ENCODE assay signal across 2 cellular contexts in the genomic region with DNA sequence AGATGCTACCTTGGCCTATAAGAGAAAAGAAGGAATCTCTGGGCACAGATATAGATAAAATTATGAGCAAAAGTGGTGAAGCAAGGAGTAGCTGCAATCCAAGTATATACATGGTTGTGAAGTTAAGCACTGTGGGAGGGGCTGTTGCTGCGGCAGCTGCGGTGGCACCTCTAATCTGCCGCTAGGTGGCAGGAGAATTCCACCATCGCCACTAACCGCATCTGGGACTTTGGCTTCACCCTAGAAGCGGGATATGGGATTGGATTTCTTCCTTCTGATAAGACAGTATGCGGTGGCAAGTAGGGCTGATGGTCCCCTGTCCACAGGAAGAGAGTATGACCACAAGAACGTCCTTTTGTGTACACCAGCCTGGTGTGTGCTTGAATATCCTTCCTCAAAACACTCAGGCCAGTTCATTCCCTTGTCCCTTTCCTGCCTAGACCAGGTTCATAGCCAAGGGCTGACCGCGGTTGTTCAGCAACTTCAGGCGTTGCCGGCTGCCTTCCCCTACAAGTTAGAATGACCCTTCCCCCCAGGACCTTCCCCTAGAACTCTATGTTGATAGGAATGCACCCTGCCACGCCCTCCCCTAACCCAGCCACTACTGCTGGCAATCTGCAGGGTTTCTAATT.
TF ChIP-seq lines count a peak whose summit lies in the region.

No MANE protein-coding gene starts in this region.

TF ChIP-seq in GM23338, 12 proteins besides CTCF, POLR2A, EP300 and RAD21 (continues in another document):
- TF ChIP-seq, protein P1, sequence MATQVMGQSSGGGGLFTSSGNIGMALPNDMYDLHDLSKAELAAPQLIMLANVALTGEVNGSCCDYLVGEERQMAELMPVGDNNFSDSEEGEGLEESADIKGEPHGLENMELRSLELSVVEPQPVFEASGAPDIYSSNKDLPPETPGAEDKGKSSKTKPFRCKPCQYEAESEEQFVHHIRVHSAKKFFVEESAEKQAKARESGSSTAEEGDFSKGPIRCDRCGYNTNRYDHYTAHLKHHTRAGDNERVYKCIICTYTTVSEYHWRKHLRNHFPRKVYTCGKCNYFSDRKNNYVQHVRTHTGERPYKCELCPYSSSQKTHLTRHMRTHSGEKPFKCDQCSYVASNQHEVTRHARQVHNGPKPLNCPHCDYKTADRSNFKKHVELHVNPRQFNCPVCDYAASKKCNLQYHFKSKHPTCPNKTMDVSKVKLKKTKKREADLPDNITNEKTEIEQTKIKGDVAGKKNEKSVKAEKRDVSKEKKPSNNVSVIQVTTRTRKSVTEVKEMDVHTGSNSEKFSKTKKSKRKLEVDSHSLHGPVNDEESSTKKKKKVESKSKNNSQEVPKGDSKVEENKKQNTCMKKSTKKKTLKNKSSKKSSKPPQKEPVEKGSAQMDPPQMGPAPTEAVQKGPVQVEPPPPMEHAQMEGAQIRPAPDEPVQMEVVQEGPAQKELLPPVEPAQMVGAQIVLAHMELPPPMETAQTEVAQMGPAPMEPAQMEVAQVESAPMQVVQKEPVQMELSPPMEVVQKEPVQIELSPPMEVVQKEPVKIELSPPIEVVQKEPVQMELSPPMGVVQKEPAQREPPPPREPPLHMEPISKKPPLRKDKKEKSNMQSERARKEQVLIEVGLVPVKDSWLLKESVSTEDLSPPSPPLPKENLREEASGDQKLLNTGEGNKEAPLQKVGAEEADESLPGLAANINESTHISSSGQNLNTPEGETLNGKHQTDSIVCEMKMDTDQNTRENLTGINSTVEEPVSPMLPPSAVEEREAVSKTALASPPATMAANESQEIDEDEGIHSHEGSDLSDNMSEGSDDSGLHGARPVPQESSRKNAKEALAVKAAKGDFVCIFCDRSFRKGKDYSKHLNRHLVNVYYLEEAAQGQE (IDR thresholded peaks at IDR 0.05; ENCODE audit: unreplicated experiment), result no peak
- TF ChIP-seq ZNF114 (CRISPR knock-in tag; IDR thresholded peaks at IDR 0.05), result no peak
- TF ChIP-seq ZNF331 (CRISPR knock-in tag; IDR thresholded peaks at IDR 0.05; ENCODE audit: low read depth), result no peak
- TF ChIP-seq EZH2 (IDR thresholded peaks at IDR 0.05; ENCODE audit: low read depth, unreplicated experiment), result no peak
- no peak for TF ChIP-seq NANOG (IDR thresholded peaks at IDR 0.05; ENCODE audit: borderline replicate concordance)
- TF ChIP-seq CREB1 (CRISPR knock-in tag; IDR thresholded peaks at IDR 0.05; ENCODE audit: low read depth), result no peak
- TF ChIP-seq EZH2phosphoT487 (IDR thresholded peaks at IDR 0.05; ENCODE audit: unreplicated experiment), result no peak
- TF ChIP-seq JUNB (IDR thresholded peaks at IDR 0.05; ENCODE audit: unreplicated experiment), result no peak
- TF ChIP-seq STAT1 (IDR thresholded peaks at IDR 0.05; ENCODE audit: unreplicated experiment), result no peak
- TF ChIP-seq POLR2AphosphoS5 (IDR thresholded peaks at IDR 0.05; ENCODE audit: low read depth), result no peak
- TF ChIP-seq, protein P2, sequence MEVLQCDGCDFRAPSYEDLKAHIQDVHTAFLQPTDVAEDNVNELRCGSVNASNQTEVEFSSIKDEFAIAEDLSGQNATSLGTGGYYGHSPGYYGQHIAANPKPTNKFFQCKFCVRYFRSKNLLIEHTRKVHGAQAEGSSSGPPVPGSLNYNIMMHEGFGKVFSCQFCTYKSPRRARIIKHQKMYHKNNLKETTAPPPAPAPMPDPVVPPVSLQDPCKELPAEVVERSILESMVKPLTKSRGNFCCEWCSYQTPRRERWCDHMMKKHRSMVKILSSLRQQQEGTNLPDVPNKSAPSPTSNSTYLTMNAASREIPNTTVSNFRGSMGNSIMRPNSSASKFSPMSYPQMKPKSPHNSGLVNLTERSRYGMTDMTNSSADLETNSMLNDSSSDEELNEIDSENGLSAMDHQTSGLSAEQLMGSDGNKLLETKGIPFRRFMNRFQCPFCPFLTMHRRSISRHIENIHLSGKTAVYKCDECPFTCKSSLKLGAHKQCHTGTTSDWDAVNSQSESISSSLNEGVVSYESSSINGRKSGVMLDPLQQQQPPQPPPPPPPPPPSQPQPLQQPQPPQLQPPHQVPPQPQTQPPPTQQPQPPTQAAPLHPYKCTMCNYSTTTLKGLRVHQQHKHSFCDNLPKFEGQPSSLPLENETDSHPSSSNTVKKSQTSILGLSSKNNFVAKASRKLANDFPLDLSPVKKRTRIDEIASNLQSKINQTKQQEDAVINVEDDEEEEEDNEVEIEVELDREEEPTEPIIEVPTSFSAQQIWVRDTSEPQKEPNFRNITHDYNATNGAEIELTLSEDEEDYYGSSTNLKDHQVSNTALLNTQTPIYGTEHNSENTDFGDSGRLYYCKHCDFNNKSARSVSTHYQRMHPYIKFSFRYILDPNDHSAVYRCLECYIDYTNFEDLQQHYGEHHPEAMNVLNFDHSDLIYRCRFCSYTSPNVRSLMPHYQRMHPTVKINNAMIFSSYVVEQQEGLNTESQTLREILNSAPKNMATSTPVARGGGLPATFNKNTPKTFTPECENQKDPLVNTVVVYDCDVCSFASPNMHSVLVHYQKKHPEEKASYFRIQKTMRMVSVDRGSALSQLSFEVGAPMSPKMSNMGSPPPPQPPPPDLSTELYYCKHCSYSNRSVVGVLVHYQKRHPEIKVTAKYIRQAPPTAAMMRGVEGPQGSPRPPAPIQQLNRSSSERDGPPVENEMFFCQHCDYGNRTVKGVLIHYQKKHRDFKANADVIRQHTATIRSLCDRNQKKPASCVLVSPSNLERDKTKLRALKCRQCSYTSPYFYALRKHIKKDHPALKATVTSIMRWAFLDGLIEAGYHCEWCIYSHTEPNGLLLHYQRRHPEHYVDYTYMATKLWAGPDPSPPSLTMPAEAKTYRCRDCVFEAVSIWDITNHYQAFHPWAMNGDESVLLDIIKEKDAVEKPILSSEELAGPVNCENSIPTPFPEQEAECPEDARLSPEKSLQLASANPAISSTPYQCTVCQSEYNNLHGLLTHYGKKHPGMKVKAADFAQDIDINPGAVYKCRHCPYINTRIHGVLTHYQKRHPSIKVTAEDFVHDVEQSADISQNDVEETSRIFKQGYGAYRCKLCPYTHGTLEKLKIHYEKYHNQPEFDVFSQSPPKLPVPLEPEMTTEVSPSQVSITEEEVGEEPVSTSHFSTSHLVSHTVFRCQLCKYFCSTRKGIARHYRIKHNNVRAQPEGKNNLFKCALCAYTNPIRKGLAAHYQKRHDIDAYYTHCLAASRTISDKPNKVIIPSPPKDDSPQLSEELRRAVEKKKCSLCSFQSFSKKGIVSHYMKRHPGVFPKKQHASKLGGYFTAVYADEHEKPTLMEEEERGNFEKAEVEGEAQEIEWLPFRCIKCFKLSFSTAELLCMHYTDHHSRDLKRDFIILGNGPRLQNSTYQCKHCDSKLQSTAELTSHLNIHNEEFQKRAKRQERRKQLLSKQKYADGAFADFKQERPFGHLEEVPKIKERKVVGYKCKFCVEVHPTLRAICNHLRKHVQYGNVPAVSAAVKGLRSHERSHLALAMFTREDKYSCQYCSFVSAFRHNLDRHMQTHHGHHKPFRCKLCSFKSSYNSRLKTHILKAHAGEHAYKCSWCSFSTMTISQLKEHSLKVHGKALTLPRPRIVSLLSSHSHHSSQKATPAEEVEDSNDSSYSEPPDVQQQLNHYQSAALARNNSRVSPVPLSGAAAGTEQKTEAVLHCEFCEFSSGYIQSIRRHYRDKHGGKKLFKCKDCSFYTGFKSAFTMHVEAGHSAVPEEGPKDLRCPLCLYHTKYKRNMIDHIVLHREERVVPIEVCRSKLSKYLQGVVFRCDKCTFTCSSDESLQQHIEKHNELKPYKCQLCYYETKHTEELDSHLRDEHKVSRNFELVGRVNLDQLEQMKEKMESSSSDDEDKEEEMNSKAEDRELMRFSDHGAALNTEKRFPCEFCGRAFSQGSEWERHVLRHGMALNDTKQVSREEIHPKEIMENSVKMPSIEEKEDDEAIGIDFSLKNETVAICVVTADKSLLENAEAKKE (CRISPR knock-in tag; IDR thresholded peaks at IDR 0.05), result no peak

TF ChIP-seq in WTC11, 78 proteins besides CTCF, POLR2A, EP300 and RAD21 (continued from another document):
- TF ChIP-seq, protein P3, sequence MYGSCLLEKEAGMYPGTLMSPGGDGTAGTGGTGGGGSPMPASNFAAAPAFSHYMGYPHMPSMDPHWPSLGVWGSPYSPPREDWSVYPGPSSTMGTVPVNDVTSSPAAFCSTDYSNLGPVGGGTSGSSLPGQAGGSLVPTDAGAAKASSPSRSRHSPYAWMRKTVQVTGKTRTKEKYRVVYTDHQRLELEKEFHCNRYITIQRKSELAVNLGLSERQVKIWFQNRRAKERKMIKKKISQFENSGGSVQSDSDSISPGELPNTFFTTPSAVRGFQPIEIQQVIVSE (CRISPR knock-in tag; IDR thresholded peaks at IDR 0.05; ENCODE audit: borderline replicate concordance), result no peak
- TF ChIP-seq PRRX2 (CRISPR knock-in tag; IDR thresholded peaks at IDR 0.05) (no peak), ZNF317 (CRISPR knock-in tag; IDR thresholded peaks at IDR 0.05; ENCODE audit: borderline replicate concordance, low read depth) (no peak), CREM (CRISPR knock-in tag; IDR thresholded peaks at IDR 0.05) (no peak), GRHL2 (CRISPR knock-in tag; IDR thresholded peaks at IDR 0.05; ENCODE audit: insufficient replicate concordance, severe bottlenecking) (no peak), JAZF1 (CRISPR knock-in tag; IDR thresholded peaks at IDR 0.05) (no peak), NR2C2 (CRISPR knock-in tag; IDR thresholded peaks at IDR 0.05) (no peak), TCF7 (CRISPR knock-in tag; IDR thresholded peaks at IDR 0.05; ENCODE audit: low read depth) (no peak)
- TF ChIP-seq, protein P4, sequence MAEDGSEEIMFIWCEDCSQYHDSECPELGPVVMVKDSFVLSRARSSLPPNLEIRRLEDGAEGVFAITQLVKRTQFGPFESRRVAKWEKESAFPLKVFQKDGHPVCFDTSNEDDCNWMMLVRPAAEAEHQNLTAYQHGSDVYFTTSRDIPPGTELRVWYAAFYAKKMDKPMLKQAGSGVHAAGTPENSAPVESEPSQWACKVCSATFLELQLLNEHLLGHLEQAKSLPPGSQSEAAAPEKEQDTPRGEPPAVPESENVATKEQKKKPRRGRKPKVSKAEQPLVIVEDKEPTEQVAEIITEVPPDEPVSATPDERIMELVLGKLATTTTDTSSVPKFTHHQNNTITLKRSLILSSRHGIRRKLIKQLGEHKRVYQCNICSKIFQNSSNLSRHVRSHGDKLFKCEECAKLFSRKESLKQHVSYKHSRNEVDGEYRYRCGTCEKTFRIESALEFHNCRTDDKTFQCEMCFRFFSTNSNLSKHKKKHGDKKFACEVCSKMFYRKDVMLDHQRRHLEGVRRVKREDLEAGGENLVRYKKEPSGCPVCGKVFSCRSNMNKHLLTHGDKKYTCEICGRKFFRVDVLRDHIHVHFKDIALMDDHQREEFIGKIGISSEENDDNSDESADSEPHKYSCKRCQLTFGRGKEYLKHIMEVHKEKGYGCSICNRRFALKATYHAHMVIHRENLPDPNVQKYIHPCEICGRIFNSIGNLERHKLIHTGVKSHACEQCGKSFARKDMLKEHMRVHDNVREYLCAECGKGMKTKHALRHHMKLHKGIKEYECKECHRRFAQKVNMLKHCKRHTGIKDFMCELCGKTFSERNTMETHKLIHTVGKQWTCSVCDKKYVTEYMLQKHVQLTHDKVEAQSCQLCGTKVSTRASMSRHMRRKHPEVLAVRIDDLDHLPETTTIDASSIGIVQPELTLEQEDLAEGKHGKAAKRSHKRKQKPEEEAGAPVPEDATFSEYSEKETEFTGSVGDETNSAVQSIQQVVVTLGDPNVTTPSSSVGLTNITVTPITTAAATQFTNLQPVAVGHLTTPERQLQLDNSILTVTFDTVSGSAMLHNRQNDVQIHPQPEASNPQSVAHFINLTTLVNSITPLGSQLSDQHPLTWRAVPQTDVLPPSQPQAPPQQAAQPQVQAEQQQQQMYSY (CRISPR knock-in tag; IDR thresholded peaks at IDR 0.05), result no peak
- TF ChIP-seq, protein P5, sequence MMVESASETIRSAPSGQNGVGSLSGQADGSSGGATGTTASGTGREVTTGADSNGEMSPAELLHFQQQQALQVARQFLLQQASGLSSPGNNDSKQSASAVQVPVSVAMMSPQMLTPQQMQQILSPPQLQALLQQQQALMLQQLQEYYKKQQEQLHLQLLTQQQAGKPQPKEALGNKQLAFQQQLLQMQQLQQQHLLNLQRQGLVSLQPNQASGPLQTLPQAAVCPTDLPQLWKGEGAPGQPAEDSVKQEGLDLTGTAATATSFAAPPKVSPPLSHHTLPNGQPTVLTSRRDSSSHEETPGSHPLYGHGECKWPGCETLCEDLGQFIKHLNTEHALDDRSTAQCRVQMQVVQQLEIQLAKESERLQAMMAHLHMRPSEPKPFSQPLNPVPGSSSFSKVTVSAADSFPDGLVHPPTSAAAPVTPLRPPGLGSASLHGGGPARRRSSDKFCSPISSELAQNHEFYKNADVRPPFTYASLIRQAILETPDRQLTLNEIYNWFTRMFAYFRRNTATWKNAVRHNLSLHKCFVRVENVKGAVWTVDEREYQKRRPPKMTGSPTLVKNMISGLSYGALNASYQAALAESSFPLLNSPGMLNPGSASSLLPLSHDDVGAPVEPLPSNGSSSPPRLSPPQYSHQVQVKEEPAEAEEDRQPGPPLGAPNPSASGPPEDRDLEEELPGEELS (CRISPR knock-in tag; IDR thresholded peaks at IDR 0.05), result no peak
